Comparison of ENCODE assay signal across 9 cellular contexts in the genomic region with DNA sequence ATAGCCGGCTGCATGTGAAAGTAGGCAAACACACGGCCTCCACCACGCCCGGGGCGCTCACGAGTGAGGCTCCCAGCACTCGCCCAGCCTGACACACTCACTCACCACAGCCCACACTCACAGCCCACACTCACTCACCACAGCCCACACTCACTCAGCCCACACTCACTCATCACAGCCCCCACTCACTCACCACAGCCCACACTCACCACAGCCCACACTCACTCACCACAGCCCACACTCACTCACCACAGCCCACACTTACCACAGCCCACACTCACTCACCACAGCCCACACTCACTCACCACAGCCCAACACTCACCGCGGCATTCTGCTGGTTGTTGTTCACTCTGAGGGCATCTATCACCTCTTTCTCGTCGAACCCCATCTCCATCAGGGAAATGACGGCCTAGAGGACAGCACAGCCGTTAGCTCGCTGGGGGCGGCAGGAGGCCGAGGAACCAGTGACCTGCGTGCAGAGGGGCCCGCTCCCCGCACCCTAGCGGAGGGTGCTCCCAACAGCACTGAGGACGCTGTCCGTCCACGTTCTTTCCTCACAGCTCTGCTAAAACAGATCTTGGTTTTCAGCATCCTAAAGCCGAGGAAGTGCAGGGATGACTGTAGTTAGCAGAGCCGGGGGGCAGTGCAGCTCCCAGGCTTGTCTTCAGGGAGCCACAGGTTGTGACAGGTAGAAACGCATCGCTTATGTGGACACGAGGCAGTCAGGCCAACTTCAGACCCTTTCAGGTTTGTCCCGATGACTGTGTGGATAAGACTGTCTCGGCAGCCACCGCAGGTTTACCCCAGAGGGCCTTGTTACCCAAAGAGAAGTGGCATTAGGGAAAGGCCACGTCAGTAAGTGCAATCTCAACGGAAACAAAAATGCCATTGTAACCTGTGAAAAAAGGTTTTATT. TPM values are rescaled to one million over a fixed set of nuclear protein-coding genes. Genes with fewer than 3 reads are reported as not detected.
DNase-seq lines count a peak whose midpoint lies in the region; ATAC-seq lines count a peak whose summit lies in the region.
"Had no signal": no experiment of that assay in that cellular context is flagged by ENCODE, and none has a peak within 500 bp of the region (broad histone marks: within the 10 kb centered on the region; RNA-seq: fewer than 3 reads in every experiment).

No MANE protein-coding gene starts in this region.

- H3K4me1 Mint-ChIP-seq in T-helper 17 cell (peaks cover 5% of the 10 kb centered on the region), memory B cell (peaks cover 8% of the 10 kb centered on the region)
- H3K4me1 Mint-ChIP-seq in stimulated activated memory B cell treated with anti-CD40 and anti-IgM and Interleukin-4, amounts not matched to agents 10 μg/mL and 1 μg/mL and 100 μg/mL, for 72 hours: peaks cover 12% of the 10 kb centered on the region

- H3K27me3 Mint-ChIP-seq in T-helper 17 cell (no peaks in the 10 kb centered on the region), memory B cell (no peaks in the 10 kb centered on the region)
- H3K27me3 Mint-ChIP-seq in stimulated activated memory B cell treated with anti-CD40 and anti-IgM and Interleukin-4, amounts not matched to agents 10 μg/mL and 1 μg/mL and 100 μg/mL, for 72 hours: no peaks in the 10 kb centered on the region

- H3K4me3 Mint-ChIP-seq in T-helper 17 cell (peak overlapping the region; percentile 67), memory B cell (no peak overlapping the region)
- H3K4me3 Mint-ChIP-seq in stimulated activated memory B cell treated with anti-CD40 and anti-IgM and Interleukin-4, amounts not matched to agents 10 μg/mL and 1 μg/mL and 100 μg/mL, for 72 hours: peak overlapping the region; percentile 23

- peak; percentile 84 for ATAC-seq in T-helper 17 cell
- ATAC-seq in memory B cell (ENCODE audit: low read depth): peak; percentile 27
- ATAC-seq in stimulated activated memory B cell treated with anti-CD40 and anti-IgM and Interleukin-4, amounts not matched to agents 10 μg/mL and 1 μg/mL and 100 μg/mL, for 72 hours: no peak
- ATAC-seq in HG02885 (IDR thresholded peaks at IDR 0.05; ENCODE audit: poor library complexity, unreplicated experiment): no peak
- no peak for ATAC-seq in GM18517 (IDR thresholded peaks at IDR 0.05; ENCODE audit: unreplicated experiment)

- H3K36me3 Mint-ChIP-seq in T-helper 17 cell (ENCODE audit: low read depth) (peaks cover 8% of the 10 kb centered on the region), memory B cell (peaks cover 41% of the 10 kb centered on the region)
- peaks cover 77% of the 10 kb centered on the region for H3K36me3 Mint-ChIP-seq in stimulated activated memory B cell treated with anti-CD40 and anti-IgM and Interleukin-4, amounts not matched to agents 10 μg/mL and 1 μg/mL and 100 μg/mL, for 72 hours

- H3K9me3 Mint-ChIP-seq in memory B cell: peaks cover 2% of the 10 kb centered on the region
- peaks cover 4% of the 10 kb centered on the region for H3K9me3 Mint-ChIP-seq in stimulated activated memory B cell treated with anti-CD40 and anti-IgM and Interleukin-4, amounts not matched to agents 10 μg/mL and 1 μg/mL and 100 μg/mL, for 72 hours

- no peaks in the 10 kb centered on the region for H3K9me3 ChIP-seq in T-helper 17 cell (ENCODE audit: control insufficient read depth, low read length, poor library complexity, severe bottlenecking)

- DNase-seq in T-helper 17 cell (peak in 2 of 3 donors; percentile 28 to 35), memory B cell (ENCODE audit: low spot score in 2 of 2) (no peak), SIG-M5 (lab: John Stamatoyannopoulos, UW) (no peak), NOMO-1 treated with DMSO at 0.1 percent for 48 hours (lab: John Stamatoyannopoulos, UW; ENCODE audit: unreplicated experiment) (no peak)
- DNase-seq in activated T-cell treated with anti-CD3 and anti-CD28 coated beads, Interleukin-2, amount 50 U/mL, for 1 hour: peak; percentile 54
- DNase-seq: foreskin fibroblast had no signal

- H3K27ac Mint-ChIP-seq in T-helper 17 cell (peak overlapping the region; percentile 68), memory B cell (peak overlapping the region; percentile 78)
- H3K27ac Mint-ChIP-seq in stimulated activated memory B cell treated with anti-CD40 and anti-IgM and Interleukin-4, amounts not matched to agents 10 μg/mL and 1 μg/mL and 100 μg/mL, for 72 hours: peak overlapping the region; percentile 76

RNA-seq across cellular contexts. Expression of a gene that starts 21.6 kb away (rescaled TPM):
- 10 to 100 TPM; 23.2 to 23.7 TPM for total RNA-seq in T-helper 17 cell

RNA-seq across cellular contexts. Expression of a gene that starts 32.3 kb away (rescaled TPM):
- total RNA-seq in T-helper 17 cell: 10 to 100 TPM; 32.6 to 39.3 TPM

Comparison
In these comparisons a context has a peak if more than half of its experiments do, and no peak if none do; other contexts are left out.
1. ATAC-seq: peak in T-helper 17 cell (single experiment) and memory B cell (single experiment); none in stimulated activated memory B cell treated with anti-CD40 and anti-IgM and Interleukin-4, amounts not matched to agents 10 μg/mL and 1 μg/mL and 100 μg/mL, for 72 hours (single experiment), HG02885 (single experiment) and GM18517 (single experiment).
2. DNase-seq: peak in T-helper 17 cell (2 of 3) and activated T-cell treated with anti-CD3 and anti-CD28 coated beads, Interleukin-2, amount 50 U/mL, for 1 hour (single experiment); none in memory B cell (0 of 2), SIG-M5 (single experiment) and NOMO-1 treated with DMSO at 0.1 percent for 48 hours (single experiment).
3. Peak in every context shown above with its lines, with median percentiles within 50 percentile points of each other: H3K27ac Mint-ChIP-seq.